15 cellular contexts compared by ENCODE assay signal in genomic region chr18:70387018-70387417, GRCh38.
DNase-seq lines count a peak whose midpoint lies in the region; ATAC-seq, FAIRE-seq and TF ChIP-seq lines count a peak whose summit lies in the region.
"Had no signal": no experiment of that assay in that cellular context is flagged by ENCODE, and none has a peak within 500 bp of the region (broad histone marks: within the 10 kb centered on the region; RNA-seq: fewer than 3 reads in every experiment).

No MANE protein-coding gene starts in this region.

- 57% methylated on average over 2 of the region's 2 CpGs for WGBS in K562 (ENCODE audit: insufficient coverage, low coverage, missing lambda C conversion rate)

- DNase-seq in NCI-H2081 treated with DMSO at 0.1 percent for 48 hours (lab: John Stamatoyannopoulos, UW) (peak; percentile 18), K562 (ENCODE audit: extremely low read depth in 1 of 4, low spot score in 3 of 4) (no peak), left lobe of liver (ENCODE audit: low spot score) (no peak), D721Med (ENCODE audit: insufficient read length, low spot score) (no peak), mucosa of gallbladder (ENCODE audit: low spot score) (no peak), AG08395 (ENCODE audit: low spot score) (no peak), ecto neural progenitor cell (ENCODE audit: low spot score) (no peak)
- DNase-seq: CD8-positive, alpha-beta T cell; COR-L47; GF-D8; GOT3; H9 had no signal

- no peak for ATAC-seq in K562
- peak; percentile 83 for ATAC-seq in left lobe of liver
- ATAC-seq: CD8-positive, alpha-beta T cell had no signal

- no peak for TF ChIP-seq RAD21 in K562 (CRISPR knock-in tag; conservative IDR thresholded peaks at IDR 0.05 in 1 of 2, IDR thresholded peaks at IDR 0.05 in 1 of 2)

- CTCF ChIA-PET in K562 (lab: Yijun Ruan, JAX; ENCODE audit: low intra/inter-chr PET ratio): no interaction called here

- H3K27ac ChIP-seq in ACC112 (ENCODE audit: low read depth, low read length) (peak overlapping the region; percentile 63), K562 (ENCODE audit: extremely low read depth, low read depth, low read length) (no peak overlapping the region)
- H3K27ac ChIP-seq: HL-60 had no signal

- no peaks in the 10 kb centered on the region for H3K9me3 ChIP-seq in K562 (replicated peaks; ENCODE audit: control insufficient read depth, insufficient read depth, low read depth, low read length)

- no peak overlapping the region for H3K9ac ChIP-seq in K562 (ENCODE audit: insufficient read depth in 1 of 2, low read depth in 2 of 2, low read length in 2 of 2)

- H2AFZ ChIP-seq in ACC112 (ENCODE audit: low read length, unreplicated experiment): peak overlapping the region; percentile 44
- no peak overlapping the region for H2AFZ ChIP-seq in K562 (ENCODE audit: low read depth, low read length)

- H3K4me1 ChIP-seq in ACC112 (ENCODE audit: control insufficient read depth, insufficient read depth, low read length, unreplicated experiment) (peaks cover 42% of the 10 kb centered on the region), K562 (replicated peaks in 1 of 2; ENCODE audit: control insufficient read depth in 2 of 2, insufficient read depth in 2 of 2, low read length in 2 of 2) (peaks cover 6 to 8% of the 10 kb centered on the region in 2 experiments; a peak in 4 of 5 replicates)

- FAIRE-seq in K562 (lab: Jason Lieb, UNC) (no peak), D721Med (lab: Jason Lieb, UNC) (no peak)
- FAIRE-seq: GM19239 had no signal

- no peak for TF ChIP-seq EP300 in K562 (IDR thresholded peaks at IDR 0.05; ENCODE audit: low read length)

- H3K9me1 ChIP-seq in K562 (ENCODE audit: control insufficient read depth, insufficient read depth, low read length): no peaks in the 10 kb centered on the region

- in situ Hi-C loops in K562 (cut with MboI): no loop called here

- no peaks in the 10 kb centered on the region for H3K79me2 ChIP-seq in ACC112 (ENCODE audit: control insufficient read depth, insufficient read depth, low read length, unreplicated experiment)
- no peaks in the 10 kb centered on the region for H3K79me2 ChIP-seq in K562 (ENCODE audit: control insufficient read depth, insufficient read depth, low read length)

- no TSS peak for BruUV-seq in K562 (replicated peaks; lab: Mats Ljungman, UMichigan)

- H3K4me3 ChIP-seq in ACC112 (ENCODE audit: low read depth, low read length): no peak overlapping the region
- no peak overlapping the region for H3K4me3 ChIP-seq in K562

- intact Hi-C loops in K562 (cut with micrococcal nuclease): no loop called here

- H4K20me1 ChIP-seq in K562 (replicated peaks; ENCODE audit: control insufficient read depth, insufficient read depth, low read length): no peaks in the 10 kb centered on the region

- POLR2A ChIA-PET in K562 (lab: Yijun Ruan, JAX): no interaction called here

- TF ChIP-seq POLR2A in K562 (conservative IDR thresholded peaks at IDR 0.05): no peak

- H3K27me3 ChIP-seq in ACC112 (ENCODE audit: insufficient read depth, low read length) (no peaks in the 10 kb centered on the region), K562 (ENCODE audit: control insufficient read depth in 2 of 2, insufficient read depth in 2 of 2, low read length in 2 of 2) (no peaks in the 10 kb centered on the region)

- H3K36me3 ChIP-seq in ACC112 (ENCODE audit: insufficient read depth, low read length): no peaks in the 10 kb centered on the region
- no peaks in the 10 kb centered on the region for H3K36me3 ChIP-seq in K562 (ENCODE audit: control insufficient read depth, insufficient read depth, low read length)

- no peak overlapping the region for H3K4me2 ChIP-seq in K562 (ENCODE audit: insufficient read depth, low read length)

- TF ChIP-seq CTCF in K562 (IDR thresholded peaks at IDR 0.05 in 2 of 3, conservative IDR thresholded peaks at IDR 0.05 in 1 of 3; ENCODE audit: insufficient read depth in 2 of 3, low read depth in 1 of 3, low read length in 3 of 3) (no peak), D721Med (IDR thresholded peaks at IDR 0.05; ENCODE audit: insufficient read depth, missing control alignments) (no peak)

TF ChIP-seq in K562, 482 proteins besides CTCF, POLR2A, EP300 and RAD21:
- TF ChIP-seq MEIS2 (IDR thresholded peaks at IDR 0.05; ENCODE audit: partially characterized antibody): peak; percentile 10
- no peak for TF ChIP-seq ZNF24 (IDR thresholded peaks at IDR 0.05)
- TF ChIP-seq ZNF583 (CRISPR knock-in tag; IDR thresholded peaks at IDR 0.05): no peak
- no peak for TF ChIP-seq CSDE1 (IDR thresholded peaks at IDR 0.05)
- TF ChIP-seq ZEB2 (IDR thresholded peaks at IDR 0.05): no peak
- TF ChIP-seq E2F5 (CRISPR knock-in tag; IDR thresholded peaks at IDR 0.05): no peak
- TF ChIP-seq CHD4 (IDR thresholded peaks at IDR 0.05; ENCODE audit: insufficient read depth, insufficient replicate concordance, low read depth, low read length, poor library complexity, severe bottlenecking): no peak
TF ChIP-seq in K562: peak in this region for 1.
